ENCODE assay signal across 8 cellular contexts in genomic region chr2:142980246-142981068, GRCh38.
A peak's percentile ranks its signal among the peaks of the same experiment; 100 is the strongest.
DNase-seq lines count a peak whose midpoint lies in the region; ATAC-seq and TF ChIP-seq lines count a peak whose summit lies in the region.

No MANE protein-coding gene starts in this region.

- H3K4me3 Mint-ChIP-seq in neural progenitor cell: no peak overlapping the region

- H3K27me3 ChIP-seq in heart right ventricle: peaks cover 0 to 6% (median 0%) of the 10 kb centered on the region in 7 donors
- H3K27me3 ChIP-seq in neural progenitor cell: no peaks in the 10 kb centered on the region

- ATAC-seq in heart right ventricle: no peak
- no peak for ATAC-seq in left cardiac atrium
- ATAC-seq in HG02943 (IDR thresholded peaks at IDR 0.05; ENCODE audit: low read depth, unreplicated experiment): peak; percentile 50

- peaks cover 2% of the 10 kb centered on the region for H3K4me1 Mint-ChIP-seq in neural progenitor cell

- DNase-seq in heart right ventricle (no peak), left cardiac atrium (no peak), NCI-H460 (ENCODE audit: extremely low read depth, low read depth) (peak; percentile 52), coronary artery (ENCODE audit: low spot score) (no peak), neural progenitor cell (ENCODE audit: low spot score) (peak; percentile 20), NCI-H1930 (lab: John Stamatoyannopoulos, UW) (no peak)
- no peak for DNase-seq in NK-92 treated with Interleukin-12 subunit alpha and Interleukin-12 subunit beta, amount 100 ng/mL, for 24 hours (lab: John Stamatoyannopoulos, UW)

- H3K79me2 ChIP-seq in neural progenitor cell (ENCODE audit: low read depth): no peaks in the 10 kb centered on the region

- H3K36me3 Mint-ChIP-seq in neural progenitor cell: no peaks in the 10 kb centered on the region

- H2AFZ ChIP-seq in neural progenitor cell (replicated peaks): no peak overlapping the region

- H3K27ac Mint-ChIP-seq in neural progenitor cell: no peak overlapping the region

- H4K20me1 ChIP-seq in neural progenitor cell (ENCODE audit: low read depth): no peaks in the 10 kb centered on the region

- no peaks in the 10 kb centered on the region for H3K9me3 Mint-ChIP-seq in neural progenitor cell

- H3K36me3 ChIP-seq in heart right ventricle (no peaks in the 10 kb centered on the region), neural progenitor cell (no peaks in the 10 kb centered on the region)

- no peak overlapping the region for H3K9ac ChIP-seq in neural progenitor cell

- no peak overlapping the region for H3K4me2 ChIP-seq in neural progenitor cell

- no peaks in the 10 kb centered on the region for H3K4me1 ChIP-seq in heart right ventricle
- no peaks in the 10 kb centered on the region for H3K4me1 ChIP-seq in neural progenitor cell

- no peak overlapping the region for H3K27ac ChIP-seq in heart right ventricle
- no peak overlapping the region for H3K27ac ChIP-seq in coronary artery
- no peak overlapping the region for H3K27ac ChIP-seq in neural progenitor cell

- H3K27me3 Mint-ChIP-seq in neural progenitor cell (ENCODE audit: insufficient read depth, low read depth): peaks cover 2% of the 10 kb centered on the region

- no peak overlapping the region for H3K4me3 ChIP-seq in heart right ventricle
- H3K4me3 ChIP-seq in coronary artery: no peak overlapping the region
- no peak overlapping the region for H3K4me3 ChIP-seq in neural progenitor cell

- intact Hi-C loops in heart right ventricle (cut with DNase I) (loop anchor here in 7 of 10 donors (5.0 to 10.0 kb wide), 4 partner anchors 183 to 298 kb away; no protein-coding TSS in a partner anchor), left cardiac atrium (cut with DNase I) (loop anchor here (5.0 to 10.0 kb wide), 2 partner anchors 296 to 298 kb away; no protein-coding TSS in a partner anchor)

- TF ChIP-seq CTCF in heart right ventricle (IDR thresholded peaks at IDR 0.05) (peak; percentile 12 to 78 (median 60)), coronary artery (IDR thresholded peaks at IDR 0.05) (peak; percentile 33), neural progenitor cell (IDR thresholded peaks at IDR 0.05) (peak; percentile 69)

- no peaks in the 10 kb centered on the region for H3F3A ChIP-seq in neural progenitor cell (ENCODE audit: low read depth)

- H3K9me3 ChIP-seq in heart right ventricle (no peaks in the 10 kb centered on the region), neural progenitor cell (ENCODE audit: low read depth) (no peaks in the 10 kb centered on the region)

Comparison
In these comparisons a context has a peak if more than half of its experiments do, and no peak if none do; other contexts are left out.
1. DNase-seq: peak in NCI-H460 (single experiment) and neural progenitor cell (single experiment); none in heart right ventricle (0 of 2), left cardiac atrium (single experiment), coronary artery (single experiment), NK-92 treated with Interleukin-12 subunit alpha and Interleukin-12 subunit beta, amount 100 ng/mL, for 24 hours (single experiment) and NCI-H1930 (0 of 2).
2. Peak in every context shown above with its lines, with median percentiles within 50 percentile points of each other: CTCF ChIP-seq.